Comparison of ENCODE assay signal across 8 cellular contexts in the genomic region with DNA sequence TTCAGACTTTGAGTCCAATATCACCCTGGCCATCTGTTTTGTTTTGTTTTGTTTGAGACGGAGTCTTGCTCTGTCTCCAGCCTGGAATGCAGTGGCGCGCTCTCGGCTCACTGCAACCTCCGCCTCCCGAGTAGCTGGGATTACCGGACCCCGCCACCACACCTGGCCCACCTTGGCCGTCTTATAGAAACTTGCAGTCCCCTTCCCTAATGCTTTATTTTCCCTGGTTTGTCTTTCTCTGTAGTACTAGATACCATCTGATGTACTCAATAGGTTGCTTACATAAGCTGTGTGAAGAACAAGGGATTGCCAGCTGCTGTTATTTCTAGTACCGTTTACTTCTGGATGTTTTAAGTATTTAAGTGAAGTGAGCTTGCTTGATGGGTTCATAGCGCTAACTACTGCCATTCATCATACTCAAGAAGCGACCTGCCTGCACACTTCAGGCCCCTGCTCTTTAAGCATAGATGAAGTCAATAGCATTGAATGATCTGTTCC. TPM values are rescaled to one million over a fixed set of nuclear protein-coding genes. Genes with fewer than 3 reads are reported as not detected.
A peak's percentile ranks its signal among the peaks of the same experiment; 100 is the strongest.
DNase-seq lines count a peak whose midpoint lies in the region; ATAC-seq and TF ChIP-seq lines count a peak whose summit lies in the region.

No MANE protein-coding gene starts in this region.

- peak overlapping the region; percentile 71 for H3K4me3 ChIP-seq in iPS DF 6.9 (ENCODE audit: low read length)
- peak overlapping the region in 1 of 2 donors; percentile 94 for H3K4me3 ChIP-seq in aorta (ENCODE audit: low read length in 2 of 2)

- peaks cover 57% of the 10 kb centered on the region for H3K4me1 Mint-ChIP-seq in activated CD8-positive, alpha-beta T cell treated with anti-CD3 and anti-CD28 coated beads for 36 hours (ENCODE audit: low read depth)
- H3K4me1 Mint-ChIP-seq in stimulated activated memory B cell treated with anti-CD40 and anti-IgM and Interleukin-4, amounts not matched to agents 10 μg/mL and 1 μg/mL and 100 μg/mL, for 72 hours = peaks cover 59% of the 10 kb centered on the region

- peaks cover 67% of the 10 kb centered on the region for H3K36me3 Mint-ChIP-seq in activated CD8-positive, alpha-beta T cell treated with anti-CD3 and anti-CD28 coated beads for 36 hours (ENCODE audit: low read depth)
- peaks cover 55% of the 10 kb centered on the region for H3K36me3 Mint-ChIP-seq in stimulated activated memory B cell treated with anti-CD40 and anti-IgM and Interleukin-4, amounts not matched to agents 10 μg/mL and 1 μg/mL and 100 μg/mL, for 72 hours

- H3K27me3 Mint-ChIP-seq in activated CD8-positive, alpha-beta T cell treated with anti-CD3 and anti-CD28 coated beads for 36 hours = no peaks in the 10 kb centered on the region
- H3K27me3 Mint-ChIP-seq in stimulated activated memory B cell treated with anti-CD40 and anti-IgM and Interleukin-4, amounts not matched to agents 10 μg/mL and 1 μg/mL and 100 μg/mL, for 72 hours = no peaks in the 10 kb centered on the region

- no peak for ATAC-seq in activated CD8-positive, alpha-beta T cell treated with anti-CD3 and anti-CD28 coated beads for 36 hours
- ATAC-seq in stimulated activated memory B cell treated with anti-CD40 and anti-IgM and Interleukin-4, amounts not matched to agents 10 μg/mL and 1 μg/mL and 100 μg/mL, for 72 hours = no peak
- ATAC-seq in GM21786 (IDR thresholded peaks at IDR 0.05; ENCODE audit: unreplicated experiment) (no peak), aorta (ENCODE audit: low FRiP score) (no peak)

- intact Hi-C loops in activated CD8-positive, alpha-beta T cell treated with anti-CD3 and anti-CD28 coated beads for 36 hours (cut with micrococcal nuclease) = no loop called here
- intact Hi-C loops in aorta (cut with DNase I) = no loop called here

- no peak overlapping the region for H3K27ac ChIP-seq in iPS DF 6.9 (ENCODE audit: low read length)
- peak overlapping the region in 1 of 2 donors; percentile 39 for H3K27ac ChIP-seq in aorta (ENCODE audit: low read depth in 1 of 2, low read length in 2 of 2)

- H3K36me3 ChIP-seq in iPS DF 6.9 (ENCODE audit: control insufficient read depth, insufficient read depth, low read length) = peaks cover 36% of the 10 kb centered on the region
- peaks cover 6 to 9% of the 10 kb centered on the region in 2 donors for H3K36me3 ChIP-seq in aorta (ENCODE audit: control insufficient read depth in 1 of 2, insufficient read depth in 2 of 2, low read length in 1 of 2)

- peak overlapping the region; percentile 97 for H3K4me3 Mint-ChIP-seq in activated CD8-positive, alpha-beta T cell treated with anti-CD3 and anti-CD28 coated beads for 36 hours
- H3K4me3 Mint-ChIP-seq in stimulated activated memory B cell treated with anti-CD40 and anti-IgM and Interleukin-4, amounts not matched to agents 10 μg/mL and 1 μg/mL and 100 μg/mL, for 72 hours = peak overlapping the region; percentile 88

- H3K9me3 ChIP-seq in iPS DF 6.9 (ENCODE audit: control insufficient read depth, insufficient read depth, low read length) (no peaks in the 10 kb centered on the region), aorta (ENCODE audit: control insufficient read depth, low read length) (no peaks in the 10 kb centered on the region)

- POLR2A ChIA-PET in activated CD8-positive, alpha-beta T cell treated with anti-CD3 and anti-CD28 coated beads for 36 hours (lab: Charles Lee) = interaction anchor here (0.7 to 3.7 kb wide), 10 partner anchors 9 to 441 kb away, joined by 3 to 17 read pairs (median 6); a partner anchor contains a TSS

- peak overlapping the region; percentile 98 for H3K27ac Mint-ChIP-seq in activated CD8-positive, alpha-beta T cell treated with anti-CD3 and anti-CD28 coated beads for 36 hours
- H3K27ac Mint-ChIP-seq in stimulated activated memory B cell treated with anti-CD40 and anti-IgM and Interleukin-4, amounts not matched to agents 10 μg/mL and 1 μg/mL and 100 μg/mL, for 72 hours = peak overlapping the region; percentile 93

- H3K9me3 Mint-ChIP-seq in activated CD8-positive, alpha-beta T cell treated with anti-CD3 and anti-CD28 coated beads for 36 hours = no peaks in the 10 kb centered on the region
- no peaks in the 10 kb centered on the region for H3K9me3 Mint-ChIP-seq in stimulated activated memory B cell treated with anti-CD40 and anti-IgM and Interleukin-4, amounts not matched to agents 10 μg/mL and 1 μg/mL and 100 μg/mL, for 72 hours

- WGBS in iPS DF 6.9 (ENCODE audit: insufficient coverage, insufficient read length) = no CpG with 5 or more reads among the region's 12 CpGs
- 25 to 26% methylated on average over 12 of the region's 12 CpGs for whole genome bisulfite sequencing in aorta, 2 donors

- CTCF ChIA-PET in activated CD8-positive, alpha-beta T cell treated with anti-CD3 and anti-CD28 coated beads for 36 hours (lab: Charles Lee) = interaction anchor here (0.7 to 2.2 kb wide), 2 partner anchors 10 to 249 kb away, joined by 3 to 14 read pairs; a partner anchor contains a TSS

- H3K27me3 ChIP-seq in iPS DF 6.9 (ENCODE audit: control insufficient read depth, insufficient read depth, low read length) = no peaks in the 10 kb centered on the region
- no peaks in the 10 kb centered on the region for H3K27me3 ChIP-seq in aorta (ENCODE audit: control insufficient read depth in 1 of 2, insufficient read depth in 2 of 2, low read length in 1 of 2)

- peak; percentile 8 for DNase-seq in NCI-H510A treated with DMSO at 0.1 percent for 48 hours (lab: John Stamatoyannopoulos, UW)
- DNase-seq in NCI-H510A (lab: John Stamatoyannopoulos, UW) = no peak
- no peak for DNase-seq in activated CD8-positive, alpha-beta T cell treated with anti-CD3 and anti-CD28 coated beads for 36 hours
- DNase-seq in iPS DF 6.9 (ENCODE audit: low read depth, low spot score) = no peak
- DNase-seq in NCI-H1105 (lab: John Stamatoyannopoulos, UW) = no peak
- no peak for DNase-seq in aorta

- no peak for TF ChIP-seq CTCF in activated CD8-positive, alpha-beta T cell treated with anti-CD3 and anti-CD28 coated beads for 36 hours (IDR thresholded peaks at IDR 0.05)

- H3K4me1 ChIP-seq in iPS DF 6.9 (ENCODE audit: control insufficient read depth, insufficient read depth, low read length) (no peaks in the 10 kb centered on the region), aorta (ENCODE audit: control insufficient read depth in 1 of 2, insufficient read depth in 2 of 2, low read length in 2 of 2) (no peaks in the 10 kb centered on the region)

RNA-seq across cellular contexts. Expression of a gene that starts 1.2 kb away (rescaled TPM):
- 1,000 to 10,000 TPM; 1,667 to 1,859 TPM for total RNA-seq in activated CD8-positive, alpha-beta T cell treated with anti-CD3 and anti-CD28 coated beads for 36 hours
- total RNA-seq in aorta = 1,000 to 10,000 TPM; 1,008 to 1,106 TPM
- polyA plus RNA-seq in aorta = 1,000 to 10,000 TPM; 4,480 to 7,651 TPM
